ENCODE assay signal across 8 cellular contexts in the genomic region with DNA sequence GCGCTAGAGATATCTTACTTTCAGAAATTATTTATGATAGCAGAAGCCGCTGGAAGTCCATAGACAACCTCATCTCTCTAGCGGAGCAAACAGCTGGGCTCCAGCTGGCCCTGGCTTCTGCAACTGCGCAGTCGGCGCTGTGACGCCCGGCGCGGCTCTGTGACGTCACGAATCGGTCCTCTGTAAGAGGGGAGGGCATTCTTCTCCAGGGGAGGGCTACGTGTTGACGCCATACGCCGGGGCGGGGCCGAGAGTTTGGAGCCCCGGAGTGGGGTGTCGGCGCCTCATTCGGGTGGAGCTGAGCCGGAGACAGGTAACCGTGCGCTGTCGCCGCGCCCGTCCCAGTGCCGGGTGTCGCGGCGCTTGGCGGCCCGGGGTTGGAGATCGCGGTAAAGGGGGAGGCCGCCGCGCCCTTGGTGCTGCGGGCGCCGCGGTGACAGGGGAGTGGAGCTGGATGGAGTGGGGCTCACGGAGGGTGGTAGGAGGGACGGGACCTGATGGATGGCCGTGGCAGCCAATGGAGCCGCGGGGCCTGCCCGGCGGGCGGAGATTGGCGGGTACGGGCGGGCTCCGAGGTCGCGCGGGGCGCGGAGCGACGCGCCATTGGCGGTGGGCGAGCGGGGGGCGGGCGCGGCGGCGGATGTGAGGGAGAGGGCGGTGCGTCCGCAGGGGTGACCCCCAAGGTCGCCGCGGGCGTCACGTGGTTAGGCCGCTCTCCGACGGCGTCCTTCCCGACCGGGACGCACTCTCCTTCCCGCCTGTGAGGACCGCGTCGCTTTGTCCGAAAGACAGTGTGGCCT. TPM values are rescaled to one million over a fixed set of nuclear protein-coding genes. Genes with fewer than 3 reads are reported as not detected.
DNase-seq lines count a peak whose midpoint lies in the region; ATAC-seq and TF ChIP-seq lines count a peak whose summit lies in the region.

A gene (plus strand): TSS at position 287 of the 800 bp plus-strand sequence. CDS start 17,717 bp downstream, outside the sequence.

- 0% methylated on average over 10 of the region's 93 CpGs; no CpG with 5 or more reads in 1 of the 2 donors for WGBS in gastroesophageal sphincter (ENCODE audit: low coverage in 1 of 2), 2 donors

- peak within 1 kb of the TSS; percentile 98 for H3K4me3 Mint-ChIP-seq in HFFc6
- H3K4me3 Mint-ChIP-seq in activated naive CD4-positive, alpha-beta T cell treated with anti-CD3 and anti-CD28 coated beads, Interleukin-2, amount 10 ng/mL, durations not matched to agents 7 days and 5 days, result peak within 1 kb of the TSS; percentile 97

- DNase-seq in GM04503 (ENCODE audit: low read depth), result peak; percentile 81
- DNase-seq in HFFc6, result peak; percentile 97
- peak; percentile 100 for DNase-seq in NB4 (ENCODE audit: low read depth)
- peak; percentile 87 for DNase-seq in SK-N-MC (ENCODE audit: low read depth, low spot score)
- peak; percentile 100 for DNase-seq in activated naive CD4-positive, alpha-beta T cell treated with anti-CD3 and anti-CD28 coated beads, Interleukin-2, amount 10 ng/mL, durations not matched to agents 7 days and 5 days
- peak; percentile 90 for DNase-seq in non-pigmented ciliary epithelial cell (ENCODE audit: low read depth)
- peak; percentile 99 for DNase-seq in superior temporal gyrus (ENCODE audit: extremely low spot score)

- H3K4me3 ChIP-seq in NB4 (ENCODE audit: low read depth, low read length) (peak within 1 kb of the TSS; percentile 93), SK-N-MC (peak within 1 kb of the TSS; percentile 100), gastroesophageal sphincter (peak within 1 kb of the TSS; percentile 68 to 82)

- peak; percentile 99 for ATAC-seq in gastroesophageal sphincter

- no peak for TF ChIP-seq CTCF in HFFc6 (IDR thresholded peaks at IDR 0.05)
- TF ChIP-seq CTCF in NB4 (IDR thresholded peaks at IDR 0.05; ENCODE audit: low read depth, low read length), result no peak
- TF ChIP-seq CTCF in gastroesophageal sphincter (IDR thresholded peaks at IDR 0.05), result no peak

- H3K27me3 ChIP-seq in gastroesophageal sphincter, result no peaks in the 10 kb centered on the region

- no peaks in the 10 kb centered on the region for H3K9me3 Mint-ChIP-seq in HFFc6
- no peaks in the 10 kb centered on the region for H3K9me3 Mint-ChIP-seq in activated naive CD4-positive, alpha-beta T cell treated with anti-CD3 and anti-CD28 coated beads, Interleukin-2, amount 10 ng/mL, durations not matched to agents 7 days and 5 days

- no peaks in the 10 kb centered on the region for H3K9me3 ChIP-seq in SK-N-MC (ENCODE audit: low read depth, low read length)
- no peaks in the 10 kb centered on the region for H3K9me3 ChIP-seq in gastroesophageal sphincter

- H3K4me1 ChIP-seq in gastroesophageal sphincter, result peaks cover 0 to 32% (median 7%) of the 10 kb centered on the region in 3 donors

- H3K9ac ChIP-seq in SK-N-MC (ENCODE audit: insufficient read length), result peak within 1 kb of the TSS; percentile 89

- peak within 1 kb of the TSS; percentile 96 for H3K27ac Mint-ChIP-seq in HFFc6
- peak within 1 kb of the TSS; percentile 100 for H3K27ac Mint-ChIP-seq in activated naive CD4-positive, alpha-beta T cell treated with anti-CD3 and anti-CD28 coated beads, Interleukin-2, amount 10 ng/mL, durations not matched to agents 7 days and 5 days

- H3K36me3 Mint-ChIP-seq in HFFc6 (ENCODE audit: low read depth), result peaks cover 8% of the 10 kb centered on the region
- H3K36me3 Mint-ChIP-seq in activated naive CD4-positive, alpha-beta T cell treated with anti-CD3 and anti-CD28 coated beads, Interleukin-2, amount 10 ng/mL, durations not matched to agents 7 days and 5 days, result peaks cover 9% of the 10 kb centered on the region

- H3K4me1 Mint-ChIP-seq in HFFc6 (ENCODE audit: low read depth), result peaks cover 29% of the 10 kb centered on the region
- peaks cover 52% of the 10 kb centered on the region for H3K4me1 Mint-ChIP-seq in activated naive CD4-positive, alpha-beta T cell treated with anti-CD3 and anti-CD28 coated beads, Interleukin-2, amount 10 ng/mL, durations not matched to agents 7 days and 5 days

- H3K36me3 ChIP-seq in SK-N-MC (ENCODE audit: insufficient read depth, low read length) (no peaks in the 10 kb centered on the region), gastroesophageal sphincter (no peaks in the 10 kb centered on the region)

- peak; percentile 47 for TF ChIP-seq EP300 in gastroesophageal sphincter (IDR thresholded peaks at IDR 0.05)

- H3K27ac ChIP-seq in SK-N-MC (peak within 1 kb of the TSS; percentile 89), gastroesophageal sphincter (peak within 1 kb of the TSS; percentile 90 to 99 (median 98))

- peaks cover 11% of the 10 kb centered on the region for H3K27me3 Mint-ChIP-seq in HFFc6 (ENCODE audit: insufficient read depth)
- H3K27me3 Mint-ChIP-seq in activated naive CD4-positive, alpha-beta T cell treated with anti-CD3 and anti-CD28 coated beads, Interleukin-2, amount 10 ng/mL, durations not matched to agents 7 days and 5 days, result peaks cover 36% of the 10 kb centered on the region

- CTCF ChIA-PET in activated naive CD4-positive, alpha-beta T cell treated with anti-CD3 and anti-CD28 coated beads, Interleukin-2, amount 10 ng/mL, durations not matched to agents 7 days and 5 days (lab: Charles Lee), result interaction anchor here (0.8 to 3.6 kb wide), 9 partner anchors 18 to 529 kb away, joined by 3 to 16 read pairs (median 3); a partner anchor contains a TSS

- TF ChIP-seq POLR2A in NB4 (IDR thresholded peaks at IDR 0.05; ENCODE audit: extremely low read depth, insufficient read length) (peak; percentile 94), gastroesophageal sphincter (IDR thresholded peaks at IDR 0.05) (peak; percentile 89 to 94)

RNA-seq across cellular contexts. Expression of the gene that starts here (rescaled TPM):
- 10 to 100 TPM; 77.8 to 88.2 (median 80.2) TPM for total RNA-seq in HFFc6 (2021; fragmentation: NEBNext Ultra II Directional; extraction: Animal tissue kit (Norgen Biotek cat#: 25700))
- 100 to 1,000 TPM; 112 to 222 (median 137) TPM for total RNA-seq in gastroesophageal sphincter

Comparison
In these comparisons a context has a peak if more than half of its experiments do, and no peak if none do; other contexts are left out.
1. Peak in every context shown above with its lines: DNase-seq, ATAC-seq, H3K4me3 ChIP-seq and H3K27ac ChIP-seq.